In the genomic region with DNA sequence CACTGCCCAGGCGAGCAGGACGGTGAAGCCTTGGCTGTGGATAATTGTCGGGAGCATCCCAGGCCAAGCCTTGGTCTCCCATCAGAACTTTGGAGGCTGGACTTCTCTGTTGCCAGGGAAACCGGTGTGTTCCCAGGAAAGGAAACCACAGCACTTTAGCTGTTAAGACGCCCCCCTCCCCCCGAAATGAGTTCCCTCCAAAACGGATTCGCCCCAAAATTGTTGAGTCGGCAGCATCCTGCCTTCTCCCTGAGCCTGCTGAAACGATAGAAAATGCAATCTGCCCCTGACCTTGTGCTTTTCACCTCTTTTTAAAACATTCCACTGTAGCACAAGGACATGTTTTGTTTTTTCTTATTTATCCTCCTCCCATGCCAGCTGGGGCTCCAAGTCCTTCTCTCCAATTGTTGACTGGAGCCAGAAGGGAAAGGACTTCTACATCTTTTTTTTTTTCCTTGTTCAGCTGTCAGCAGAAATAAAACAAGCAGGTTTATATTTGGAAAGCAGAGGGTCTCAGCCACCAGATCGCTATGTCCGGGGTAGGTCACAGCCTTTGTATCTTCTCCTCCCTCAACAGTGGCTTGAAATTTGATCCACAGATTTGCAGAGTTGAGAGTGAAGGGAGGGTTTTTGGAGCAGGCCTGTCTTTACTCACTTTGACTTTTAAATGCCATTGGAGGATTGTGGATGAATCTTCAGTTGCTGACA, we compare ENCODE assay signal across 10 cellular contexts.
DNase-seq lines count a peak whose midpoint lies in the region; ATAC-seq and TF ChIP-seq lines count a peak whose summit lies in the region.
"Had no signal": no experiment of that assay in that cellular context is flagged by ENCODE, and none has a peak within 500 bp of the region (broad histone marks: within the 10 kb centered on the region; RNA-seq: fewer than 3 reads in every experiment).

No MANE protein-coding gene starts in this region.

- no peak for TF ChIP-seq EP300 in suprapubic skin (IDR thresholded peaks at IDR 0.05)

- DNase-seq in M059J (ENCODE audit: low read depth) (peak; percentile 65), lower lobe of right lung (no peak), suprapubic skin (ENCODE audit: low spot score in 2 of 2) (no peak), putamen (ENCODE audit: low spot score) (no peak)
- DNase-seq in activated effector memory CD4-positive, alpha-beta T cell treated with anti-CD3 and anti-CD28 coated beads, Interleukin-2, amount 50 U/mL, for 16 hours: no peak
- DNase-seq: foreskin keratinocyte, GDM1 had no signal

- ATAC-seq in lower lobe of right lung (no peak), GM19328 (IDR thresholded peaks at IDR 0.05; ENCODE audit: unreplicated experiment) (no peak), GM21529 (IDR thresholded peaks at IDR 0.05; ENCODE audit: unreplicated experiment) (no peak)

- no peak for TF ChIP-seq CTCF in lower lobe of right lung (IDR thresholded peaks at IDR 0.05)
- TF ChIP-seq CTCF in suprapubic skin (IDR thresholded peaks at IDR 0.05): no peak

- H3K27me3 ChIP-seq in ectodermal cell (ENCODE audit: control insufficient read depth, insufficient read depth, low read length, poor library complexity, severe bottlenecking) (no peaks in the 10 kb centered on the region), lower lobe of right lung (ENCODE audit: low read depth) (no peaks in the 10 kb centered on the region), suprapubic skin (no peaks in the 10 kb centered on the region)
- H3K27me3 ChIP-seq: foreskin keratinocyte had no signal

- no peaks in the 10 kb centered on the region for H3K36me3 ChIP-seq in ectodermal cell (ENCODE audit: control insufficient read depth, insufficient read depth, low read length)
- peaks cover 11% of the 10 kb centered on the region for H3K36me3 ChIP-seq in lower lobe of right lung
- H3K36me3 ChIP-seq in suprapubic skin: peaks cover 9% of the 10 kb centered on the region

- intact Hi-C loops in lower lobe of right lung (cut with DNase I): no loop called here

- H3K9me3 ChIP-seq in ectodermal cell (ENCODE audit: control insufficient read depth, low read length) (no peaks in the 10 kb centered on the region), lower lobe of right lung (no peaks in the 10 kb centered on the region), suprapubic skin (no peaks in the 10 kb centered on the region)

- H3K4me1 ChIP-seq in ectodermal cell (ENCODE audit: control insufficient read depth, insufficient read depth, low read length) (peaks cover 60% of the 10 kb centered on the region), lower lobe of right lung (peaks cover 100% of the 10 kb centered on the region), suprapubic skin (peaks cover 96% of the 10 kb centered on the region)

- H3K4me3 ChIP-seq in ectodermal cell (ENCODE audit: insufficient read depth, low read depth, low read length) (no peak overlapping the region), lower lobe of right lung (no peak overlapping the region), suprapubic skin (no peak overlapping the region)

- TF ChIP-seq POLR2A in suprapubic skin (IDR thresholded peaks at IDR 0.05): no peak

- H3K27ac ChIP-seq in ectodermal cell (ENCODE audit: insufficient read depth, low read depth, low read length, poor library complexity, severe bottlenecking): peak overlapping the region; percentile 56
- H3K27ac ChIP-seq in lower lobe of right lung: peak overlapping the region; percentile 66
- peak overlapping the region; percentile 47 for H3K27ac ChIP-seq in suprapubic skin
- H3K27ac ChIP-seq: foreskin keratinocyte had no signal

- 49 to 55% methylated on average over 12 of the region's 12 CpGs for WGBS in ectodermal cell, 2 experiments
- WGBS in suprapubic skin: 39% methylated on average over 12 of the region's 12 CpGs
